8 cellular contexts compared by ENCODE assay signal in genomic region chr1:93615201-93616150, GRCh38.
DNase-seq lines count a peak whose midpoint lies in the region; ATAC-seq, FAIRE-seq and TF ChIP-seq lines count a peak whose summit lies in the region.

No MANE protein-coding gene starts in this region.

- TF ChIP-seq POLR2A in suprapubic skin (IDR thresholded peaks at IDR 0.05) = no peak

- DNase-seq in GM06990 (ENCODE audit: extremely low read depth, insufficient read length) (peak; percentile 60), HT-29 (ENCODE audit: low spot score) (peak; percentile 66), kidney (no peak), suprapubic skin (ENCODE audit: low spot score in 2 of 2) (no peak), omental fat pad (ENCODE audit: low spot score) (no peak), T-helper 9 cell (no peak)
- DNase-seq in activated T-helper 2 cell treated with anti-CD3 and anti-CD28 coated beads, Interferon-gamma antibody, Interleukin-2, Interleukin-4, amounts not matched to agents 10 μg/mL and 5 μg/mL and 100 μg/mL, durations not matched to agents 14 hours and 24 hours and 36 hours (ENCODE audit: low spot score) = no peak

- H3K27ac Mint-ChIP-seq in activated T-helper 2 cell treated with anti-CD3 and anti-CD28 coated beads, Interferon-gamma antibody, Interleukin-2, Interleukin-4, amounts not matched to agents 10 μg/mL and 5 μg/mL and 100 μg/mL, durations not matched to agents 14 hours and 24 hours and 36 hours = peak overlapping the region; percentile 68

- TF ChIP-seq EP300 in suprapubic skin (IDR thresholded peaks at IDR 0.05) = no peak

- FAIRE-seq in kidney (lab: Jason Lieb, UNC) = no peak

- H3K36me3 Mint-ChIP-seq in activated T-helper 2 cell treated with anti-CD3 and anti-CD28 coated beads, Interferon-gamma antibody, Interleukin-2, Interleukin-4, amounts not matched to agents 10 μg/mL and 5 μg/mL and 100 μg/mL, durations not matched to agents 14 hours and 24 hours and 36 hours (ENCODE audit: low read depth) = peaks cover 6% of the 10 kb centered on the region

- H3K9me3 Mint-ChIP-seq in activated T-helper 2 cell treated with anti-CD3 and anti-CD28 coated beads, Interferon-gamma antibody, Interleukin-2, Interleukin-4, amounts not matched to agents 10 μg/mL and 5 μg/mL and 100 μg/mL, durations not matched to agents 14 hours and 24 hours and 36 hours = no peaks in the 10 kb centered on the region

- H3K9ac ChIP-seq in kidney (ENCODE audit: low read length in 2 of 2) = no peak overlapping the region

- H3K27me3 Mint-ChIP-seq in activated T-helper 2 cell treated with anti-CD3 and anti-CD28 coated beads, Interferon-gamma antibody, Interleukin-2, Interleukin-4, amounts not matched to agents 10 μg/mL and 5 μg/mL and 100 μg/mL, durations not matched to agents 14 hours and 24 hours and 36 hours (ENCODE audit: low read depth) = peaks cover 29% of the 10 kb centered on the region

- peak overlapping the region; percentile 89 to 92 for H3K27ac ChIP-seq in kidney (ENCODE audit: low read depth in 2 of 2, low read length in 2 of 2)
- peak overlapping the region; percentile 55 for H3K27ac ChIP-seq in suprapubic skin

- no peaks in the 10 kb centered on the region for H3K9me3 ChIP-seq in kidney (ENCODE audit: control insufficient read depth in 1 of 2, low read length in 2 of 2)
- no peaks in the 10 kb centered on the region for H3K9me3 ChIP-seq in suprapubic skin

- intact Hi-C loops in activated T-helper 2 cell treated with anti-CD3 and anti-CD28 coated beads, Interferon-gamma antibody, Interleukin-2, Interleukin-4, amounts not matched to agents 10 μg/mL and 5 μg/mL and 100 μg/mL, durations not matched to agents 14 hours and 24 hours and 36 hours (cut with micrococcal nuclease) = loop anchor here (1.0 to 5.0 kb wide), 3 partner anchors 7 to 168 kb away; partner anchors contain the start of gene FNBP1L
- intact Hi-C loops in kidney (cut with DNase I) = no loop called here

- H3K4me1 ChIP-seq in kidney (ENCODE audit: control insufficient read depth in 1 of 2, insufficient read depth in 1 of 2, low read depth in 1 of 2, low read length in 2 of 2) (peaks cover 39 to 45% of the 10 kb centered on the region in 2 donors), suprapubic skin (peaks cover 50% of the 10 kb centered on the region)

- 66% methylated on average over 13 of the region's 20 CpGs for WGBS in suprapubic skin

- no peak overlapping the region for H3K4me3 ChIP-seq in GM06990 (replicated peaks; ENCODE audit: low read depth, low read length)
- H3K4me3 ChIP-seq in kidney (ENCODE audit: low read length in 2 of 2) = no peak overlapping the region
- no peak overlapping the region for H3K4me3 ChIP-seq in suprapubic skin

- H3K4me1 Mint-ChIP-seq in activated T-helper 2 cell treated with anti-CD3 and anti-CD28 coated beads, Interferon-gamma antibody, Interleukin-2, Interleukin-4, amounts not matched to agents 10 μg/mL and 5 μg/mL and 100 μg/mL, durations not matched to agents 14 hours and 24 hours and 36 hours (ENCODE audit: low read depth) = peaks cover 22% of the 10 kb centered on the region

- ATAC-seq in GM21529 (IDR thresholded peaks at IDR 0.05; ENCODE audit: unreplicated experiment) = peak; percentile 80
- ATAC-seq in omental fat pad (ENCODE audit: low FRiP score) = no peak

- no peak overlapping the region for H3K4me3 Mint-ChIP-seq in activated T-helper 2 cell treated with anti-CD3 and anti-CD28 coated beads, Interferon-gamma antibody, Interleukin-2, Interleukin-4, amounts not matched to agents 10 μg/mL and 5 μg/mL and 100 μg/mL, durations not matched to agents 14 hours and 24 hours and 36 hours (ENCODE audit: low read depth)

- no peaks in the 10 kb centered on the region for H3K27me3 ChIP-seq in GM06990 (replicated peaks; ENCODE audit: control insufficient read depth, insufficient read depth, low read length)
- no peaks in the 10 kb centered on the region for H3K27me3 ChIP-seq in suprapubic skin

- TF ChIP-seq CTCF in GM06990 (IDR thresholded peaks at IDR 0.05; ENCODE audit: insufficient read depth, low read length, poor library complexity, severe bottlenecking) (no peak), kidney (IDR thresholded peaks at IDR 0.05; ENCODE audit: borderline replicate concordance, extremely low read depth, insufficient read depth) (no peak), suprapubic skin (IDR thresholded peaks at IDR 0.05) (no peak), omental fat pad (IDR thresholded peaks at IDR 0.05) (no peak)

- H3K36me3 ChIP-seq in GM06990 (ENCODE audit: control insufficient read depth, insufficient read depth, low read length) (no peaks in the 10 kb centered on the region), kidney (ENCODE audit: control insufficient read depth in 1 of 2, insufficient read depth in 2 of 2, low read length in 2 of 2) (no peaks in the 10 kb centered on the region), suprapubic skin (no peaks in the 10 kb centered on the region)

Comparison
In these comparisons a context has a peak if more than half of its experiments do, and no peak if none do; other contexts are left out.
1. DNase-seq: peak in GM06990 (single experiment) and HT-29 (single experiment); none in activated T-helper 2 cell treated with anti-CD3 and anti-CD28 coated beads, Interferon-gamma antibody, Interleukin-2, Interleukin-4, amounts not matched to agents 10 μg/mL and 5 μg/mL and 100 μg/mL, durations not matched to agents 14 hours and 24 hours and 36 hours (single experiment), kidney (single experiment), suprapubic skin (0 of 2), omental fat pad (single experiment) and T-helper 9 cell (single experiment).